In genomic region chr21:33380483-33380998, GRCh38 we compare ENCODE assay signal across 1 cellular context.
TF ChIP-seq lines count a peak whose summit lies in the region.

No MANE protein-coding gene starts in this region.

TF ChIP-seq in GM12878, 131 proteins besides CTCF, POLR2A, EP300 and RAD21 (continued from another document):
- peak; percentile 37 for TF ChIP-seq E2F8 (IDR thresholded peaks at IDR 0.05; ENCODE audit: low read depth, partially characterized antibody)
- TF ChIP-seq RCOR1 (conservative IDR thresholded peaks at IDR 0.05; ENCODE audit: low read depth, low read length) = no peak
- TF ChIP-seq DPF2 (IDR thresholded peaks at IDR 0.05) = peak; percentile 64; the same call in 1 of the 2 replicates
- peak; percentile 47; the same call in 1 of the 2 replicates for TF ChIP-seq PKNOX1 (IDR thresholded peaks at IDR 0.05)
- no peak for TF ChIP-seq HDAC6 (IDR thresholded peaks at IDR 0.05; ENCODE audit: unreplicated experiment)
- TF ChIP-seq USF2 (IDR thresholded peaks at IDR 0.05; ENCODE audit: borderline replicate concordance, low read depth, low read length) = no peak
- peak; percentile 45 for TF ChIP-seq SKIL (IDR thresholded peaks at IDR 0.05; ENCODE audit: low read depth, poor library complexity, severe bottlenecking)
- peak; percentile 47; the same call in 1 of the 2 replicates for TF ChIP-seq IRF4 (IDR thresholded peaks at IDR 0.05; ENCODE audit: low read depth, low read length)
- no peak for TF ChIP-seq FOS (IDR thresholded peaks at IDR 0.05; ENCODE audit: borderline replicate concordance, extremely low read depth, insufficient read length)
- TF ChIP-seq ZNF24 (IDR thresholded peaks at IDR 0.05) = no peak
- TF ChIP-seq ESRRA (IDR thresholded peaks at IDR 0.05; ENCODE audit: low read length) = no peak
- peak; percentile 45 for TF ChIP-seq SP1 (IDR thresholded peaks at IDR 0.05; ENCODE audit: low read depth, low read length)
- TF ChIP-seq ZNF622 (IDR thresholded peaks at IDR 0.05) = no peak
- TF ChIP-seq WRNIP1 (IDR thresholded peaks at IDR 0.05; ENCODE audit: borderline replicate concordance, low read depth, low read length) = no peak
TF ChIP-seq in GM12878: peak in this region for 48.
